Comparison of ENCODE assay signal across 32 cellular contexts in the genomic region with DNA sequence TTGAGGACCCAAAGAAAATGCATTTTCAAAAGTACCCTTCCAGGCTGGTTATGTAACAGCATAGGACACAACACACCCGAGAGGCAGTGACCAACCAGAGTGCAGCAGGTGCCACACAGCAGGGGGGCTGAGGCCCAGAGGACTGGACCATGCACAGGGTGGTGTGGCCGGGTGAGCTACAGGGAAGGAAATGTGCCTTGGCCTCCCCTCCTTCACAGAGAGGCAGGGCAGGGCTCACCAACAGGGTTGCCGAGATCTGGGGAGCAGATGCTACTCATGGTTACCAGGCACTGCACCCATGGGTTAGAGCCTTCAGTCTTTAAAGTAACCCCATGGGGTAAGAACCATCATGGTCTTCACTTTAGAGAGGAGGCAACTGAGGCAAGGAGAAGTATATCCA. TPM values are rescaled to one million over a fixed set of nuclear protein-coding genes. Genes with fewer than 3 reads are reported as not detected.
"Had no signal": no experiment of that assay in that cellular context is flagged by ENCODE, and none has a peak within 500 bp of the region (broad histone marks: within the 10 kb centered on the region; RNA-seq: fewer than 3 reads in every experiment).

No MANE protein-coding gene starts in this region.

- ATAC-seq: activated CD4-positive, alpha-beta T cell treated with anti-CD3 and anti-CD28 coated beads for 36 hours; activated CD8-positive, alpha-beta memory T cell treated with anti-CD3 and anti-CD28 coated beads, Interleukin-2, amount 10 ng/mL, durations not matched to agents 7 days and 5 days; activated CD8-positive, alpha-beta T cell treated with anti-CD3 and anti-CD28 coated beads, Interleukin-2, amount 10 ng/mL, durations not matched to agents 7 days and 5 days; activated naive CD8-positive, alpha-beta T cell treated with anti-CD3 and anti-CD28 coated beads, Interleukin-2, amount 50 U/mL, for 24 hours; effector memory CD8-positive, alpha-beta T cell; gastroesophageal sphincter; heart right ventricle; T-helper 17 cell had no signal

- H3K27me3 ChIP-seq: ascending aorta, breast epithelium had no signal

- H3K4me3 ChIP-seq: adrenal gland, ascending aorta, breast epithelium, esophagus squamous epithelium, gastroesophageal sphincter, heart right ventricle had no signal

- FAIRE-seq: endometrium, endothelial cell of umbilical vein had no signal

- H3K36me3 ChIP-seq: adrenal gland, ascending aorta, breast epithelium, esophagus squamous epithelium, gastroesophageal sphincter, heart right ventricle had no signal

- DNase-seq: activated CD4-positive, alpha-beta memory T cell treated with anti-CD3 and anti-CD28 coated beads for 36 hours; activated CD4-positive, alpha-beta T cell treated with anti-CD3 and anti-CD28 coated beads for 36 hours; activated CD4-positive, alpha-beta T cell treated with anti-CD3 and anti-CD28 coated beads, Interleukin-2, amount 10 ng/mL, durations not matched to agents 24 days and 14 days; activated CD4-positive, CD25-positive, alpha-beta regulatory T cell; activated CD4-positive, CD25-positive, alpha-beta regulatory T cell treated with anti-CD3 and anti-CD28 coated beads, Interleukin-2, amount 50 U/mL, for 72 hours; activated CD8-positive, alpha-beta memory T cell treated with anti-CD3 and anti-CD28 coated beads, Interleukin-2, amount 10 ng/mL, durations not matched to agents 7 days and 5 days; activated CD8-positive, alpha-beta memory T cell treated with anti-CD3 and anti-CD28 coated beads, Interleukin-2, amount 50 U/mL, for 4 hours; activated CD8-positive, alpha-beta T cell treated with anti-CD3 and anti-CD28 coated beads, Interleukin-2, amount 10 ng/mL, durations not matched to agents 7 days and 5 days; activated effector memory CD4-positive, alpha-beta T cell treated with anti-CD3 and anti-CD28 coated beads, Interleukin-2, amount 50 U/mL, for 16 hours; activated naive CD4-positive, alpha-beta T cell treated with anti-CD3 and anti-CD28 coated beads for 36 hours; activated naive CD8-positive, alpha-beta T cell treated with anti-CD3 and anti-CD28 coated beads for 36 hours; activated naive CD8-positive, alpha-beta T cell treated with anti-CD3 and anti-CD28 coated beads, Interleukin-2, amount 50 U/mL, for 24 hours; activated T-cell treated with anti-CD3 and anti-CD28 coated beads, Interleukin-2, amount 50 U/mL, for 1 hour; activated T-cell treated with anti-CD3 and anti-CD28 coated beads, Interleukin-2, amount 50 U/mL, for 48 hours; adrenal gland; amygdala; cortex of kidney; dermis blood vessel endothelial cell; effector CD4-positive, alpha-beta T cell; effector memory CD8-positive, alpha-beta T cell; esophagus squamous epithelium; foreskin melanocyte; heart right ventricle; T-helper 1 cell; T-helper 17 cell; T1000 had no signal

RNA-seq across cellular contexts. Expression of a gene that starts 9.4 kb away (rescaled TPM):
- total RNA-seq: ascending aorta, breast epithelium, endothelial cell of umbilical vein, fibroblast of villous mesenchyme, gastroesophageal sphincter had no signal
